Comparison of ENCODE assay signal across 1 cellular context in the genomic region with DNA sequence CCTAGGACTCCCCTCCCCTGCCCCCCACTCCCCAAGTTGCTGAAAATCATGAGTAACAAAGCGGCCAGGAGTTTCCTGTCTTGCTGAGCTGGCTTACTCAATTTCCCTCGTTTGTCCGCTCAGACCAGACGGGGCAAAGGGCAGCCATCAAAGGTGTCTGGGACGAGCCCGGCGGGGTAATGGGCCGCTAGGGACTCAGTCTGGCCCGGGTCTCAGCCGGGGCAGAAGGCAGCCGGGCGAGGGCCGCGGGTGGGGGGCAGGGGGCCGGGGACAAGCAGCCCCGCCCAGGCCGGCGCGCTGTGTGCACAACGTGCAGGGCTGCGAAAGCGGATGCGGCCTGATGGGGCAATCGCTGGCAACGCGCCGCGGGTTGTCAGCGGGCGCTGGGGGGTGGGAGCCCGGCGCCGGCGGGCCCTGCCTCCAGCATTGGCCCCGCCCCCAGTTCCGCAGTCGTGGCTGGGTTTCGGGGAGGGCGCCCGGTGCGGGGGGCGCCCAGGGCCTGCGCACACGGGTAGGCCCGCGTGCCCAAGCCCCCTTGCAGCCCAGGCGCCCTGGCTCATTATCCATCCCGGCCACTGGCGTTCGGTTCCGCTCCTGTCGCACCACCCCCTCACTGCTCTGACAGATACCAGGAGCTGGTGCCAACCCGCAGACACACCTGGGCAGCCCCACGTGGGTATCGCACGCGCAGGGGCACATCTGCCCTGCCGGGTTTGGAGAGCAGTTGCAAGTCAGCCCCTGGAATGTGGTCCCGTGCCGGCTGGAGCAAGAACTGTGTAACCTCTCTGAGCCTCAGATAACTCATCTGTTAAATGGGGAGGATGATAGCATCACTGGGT.
A peak's percentile ranks its signal among the peaks of the same experiment; 100 is the strongest.
TF ChIP-seq lines count a peak whose summit lies in the region.

No MANE protein-coding gene starts in this region.

TF ChIP-seq in K562, 482 proteins besides CTCF, POLR2A, EP300 and RAD21 (continued from another document and continues in another):
- peak in 1 of 2 experiments; percentile 5; a peak in 1 of 4 replicates for TF ChIP-seq SRF (CRISPR knock-in tag; IDR thresholded peaks at IDR 0.05)
- 0 out of 2 replicates have a peak, but pooled peaks have one; percentile 51 for TF ChIP-seq BRD4 (IDR thresholded peaks at IDR 0.05)
- no peak for TF ChIP-seq FOXA1 (IDR thresholded peaks at IDR 0.05; ENCODE audit: borderline replicate concordance)
- TF ChIP-seq MLX (CRISPR knock-in tag; conservative IDR thresholded peaks at IDR 0.05) = no peak
- TF ChIP-seq ZNF431 (CRISPR knock-in tag; IDR thresholded peaks at IDR 0.05) = no peak
- no peak for TF ChIP-seq DLX4 (CRISPR knock-in tag; IDR thresholded peaks at IDR 0.05)
- TF ChIP-seq TEAD4 (IDR thresholded peaks at IDR 0.05; ENCODE audit: low read length) = peak; percentile 67
- no peak for TF ChIP-seq TEAD4 (CRISPR knock-in tag; IDR thresholded peaks at IDR 0.05; ENCODE audit: borderline replicate concordance)
- no peak for TF ChIP-seq ZC3H8 (IDR thresholded peaks at IDR 0.05)
- TF ChIP-seq ZNF274 (IDR thresholded peaks at IDR 0.05; ENCODE audit: borderline replicate concordance, low read depth, low read length) = no peak
- no peak for TF ChIP-seq CEBPB (tag; IDR thresholded peaks at IDR 0.05)
- TF ChIP-seq, protein P1, sequence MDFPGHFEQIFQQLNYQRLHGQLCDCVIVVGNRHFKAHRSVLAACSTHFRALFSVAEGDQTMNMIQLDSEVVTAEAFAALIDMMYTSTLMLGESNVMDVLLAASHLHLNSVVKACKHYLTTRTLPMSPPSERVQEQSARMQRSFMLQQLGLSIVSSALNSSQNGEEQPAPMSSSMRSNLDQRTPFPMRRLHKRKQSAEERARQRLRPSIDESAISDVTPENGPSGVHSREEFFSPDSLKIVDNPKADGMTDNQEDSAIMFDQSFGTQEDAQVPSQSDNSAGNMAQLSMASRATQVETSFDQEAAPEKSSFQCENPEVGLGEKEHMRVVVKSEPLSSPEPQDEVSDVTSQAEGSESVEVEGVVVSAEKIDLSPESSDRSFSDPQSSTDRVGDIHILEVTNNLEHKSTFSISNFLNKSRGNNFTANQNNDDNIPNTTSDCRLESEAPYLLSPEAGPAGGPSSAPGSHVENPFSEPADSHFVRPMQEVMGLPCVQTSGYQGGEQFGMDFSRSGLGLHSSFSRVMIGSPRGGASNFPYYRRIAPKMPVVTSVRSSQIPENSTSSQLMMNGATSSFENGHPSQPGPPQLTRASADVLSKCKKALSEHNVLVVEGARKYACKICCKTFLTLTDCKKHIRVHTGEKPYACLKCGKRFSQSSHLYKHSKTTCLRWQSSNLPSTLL (IDR thresholded peaks at IDR 0.05) = no peak
- peak; percentile 53 to 73; a peak in 3 of 4 replicates for TF ChIP-seq KDM1A (IDR thresholded peaks at IDR 0.05)
- TF ChIP-seq RB1 (IDR thresholded peaks at IDR 0.05; ENCODE audit: low read depth) = no peak; the same call in 1 of the 2 replicates
- 0 out of 2 replicates have a peak, but pooled peaks have one; percentile 39 for TF ChIP-seq RBM15 (IDR thresholded peaks at IDR 0.05; ENCODE audit: insufficient read depth, low read length)
- no peak for TF ChIP-seq ZNF436 (CRISPR knock-in tag; IDR thresholded peaks at IDR 0.05)
- TF ChIP-seq ZBTB17 (CRISPR knock-in tag; IDR thresholded peaks at IDR 0.05) = peak; percentile 80; the same call in 1 of the 2 replicates
- no peak for TF ChIP-seq POLR2AphosphoS5 (IDR thresholded peaks at IDR 0.05; ENCODE audit: control insufficient read depth, insufficient read depth, low read depth, low read length)
- no peak for TF ChIP-seq ZNF778 (CRISPR knock-in tag; IDR thresholded peaks at IDR 0.05)
- TF ChIP-seq CUX1 (CRISPR knock-in tag; IDR thresholded peaks at IDR 0.05) = no peak
- TF ChIP-seq, protein P2, sequence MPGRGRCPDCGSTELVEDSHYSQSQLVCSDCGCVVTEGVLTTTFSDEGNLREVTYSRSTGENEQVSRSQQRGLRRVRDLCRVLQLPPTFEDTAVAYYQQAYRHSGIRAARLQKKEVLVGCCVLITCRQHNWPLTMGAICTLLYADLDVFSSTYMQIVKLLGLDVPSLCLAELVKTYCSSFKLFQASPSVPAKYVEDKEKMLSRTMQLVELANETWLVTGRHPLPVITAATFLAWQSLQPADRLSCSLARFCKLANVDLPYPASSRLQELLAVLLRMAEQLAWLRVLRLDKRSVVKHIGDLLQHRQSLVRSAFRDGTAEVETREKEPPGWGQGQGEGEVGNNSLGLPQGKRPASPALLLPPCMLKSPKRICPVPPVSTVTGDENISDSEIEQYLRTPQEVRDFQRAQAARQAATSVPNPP (IDR thresholded peaks at IDR 0.05; ENCODE audit: borderline replicate concordance, insufficient read depth, insufficient read length) = no peak
- TF ChIP-seq ZNF212 (CRISPR knock-in tag; IDR thresholded peaks at IDR 0.05) = no peak
- TF ChIP-seq REST (CRISPR knock-in tag; IDR thresholded peaks at IDR 0.05; ENCODE audit: low read depth) = peak; percentile 79; the same call in 1 of the 2 replicates
- TF ChIP-seq THAP12 (CRISPR knock-in tag; IDR thresholded peaks at IDR 0.05) = 0 out of 2 replicates have a peak, but pooled peaks have one; percentile 23
- TF ChIP-seq, protein P3, sequence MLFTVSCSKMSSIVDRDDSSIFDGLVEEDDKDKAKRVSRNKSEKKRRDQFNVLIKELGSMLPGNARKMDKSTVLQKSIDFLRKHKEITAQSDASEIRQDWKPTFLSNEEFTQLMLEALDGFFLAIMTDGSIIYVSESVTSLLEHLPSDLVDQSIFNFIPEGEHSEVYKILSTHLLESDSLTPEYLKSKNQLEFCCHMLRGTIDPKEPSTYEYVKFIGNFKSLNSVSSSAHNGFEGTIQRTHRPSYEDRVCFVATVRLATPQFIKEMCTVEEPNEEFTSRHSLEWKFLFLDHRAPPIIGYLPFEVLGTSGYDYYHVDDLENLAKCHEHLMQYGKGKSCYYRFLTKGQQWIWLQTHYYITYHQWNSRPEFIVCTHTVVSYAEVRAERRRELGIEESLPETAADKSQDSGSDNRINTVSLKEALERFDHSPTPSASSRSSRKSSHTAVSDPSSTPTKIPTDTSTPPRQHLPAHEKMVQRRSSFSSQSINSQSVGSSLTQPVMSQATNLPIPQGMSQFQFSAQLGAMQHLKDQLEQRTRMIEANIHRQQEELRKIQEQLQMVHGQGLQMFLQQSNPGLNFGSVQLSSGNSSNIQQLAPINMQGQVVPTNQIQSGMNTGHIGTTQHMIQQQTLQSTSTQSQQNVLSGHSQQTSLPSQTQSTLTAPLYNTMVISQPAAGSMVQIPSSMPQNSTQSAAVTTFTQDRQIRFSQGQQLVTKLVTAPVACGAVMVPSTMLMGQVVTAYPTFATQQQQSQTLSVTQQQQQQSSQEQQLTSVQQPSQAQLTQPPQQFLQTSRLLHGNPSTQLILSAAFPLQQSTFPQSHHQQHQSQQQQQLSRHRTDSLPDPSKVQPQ (CRISPR knock-in tag; IDR thresholded peaks at IDR 0.05; ENCODE audit: borderline replicate concordance) = no peak
- peak; percentile 88 for TF ChIP-seq ZBTB9 (CRISPR knock-in tag; IDR thresholded peaks at IDR 0.05)
- TF ChIP-seq SMARCA5 (IDR thresholded peaks at IDR 0.05) = peak; percentile 92
- TF ChIP-seq CBX3 (IDR thresholded peaks at IDR 0.05; ENCODE audit: borderline replicate concordance in 1 of 2, low read length in 2 of 2) = 0 out of 3 replicates have a peak, but pooled peaks of 1 of the 2 experiments have one; percentile 54
- TF ChIP-seq ZNF41 (CRISPR knock-in tag; conservative IDR thresholded peaks at IDR 0.05) = no peak
- no peak for TF ChIP-seq STAT5B (CRISPR knock-in tag; IDR thresholded peaks at IDR 0.05)
- no peak for TF ChIP-seq ZNF146 (CRISPR knock-in tag; IDR thresholded peaks at IDR 0.05; ENCODE audit: unreplicated experiment)
- TF ChIP-seq MCM5 (IDR thresholded peaks at IDR 0.05; ENCODE audit: low read depth) = no peak
- TF ChIP-seq ZNF184 (CRISPR knock-in tag; IDR thresholded peaks at IDR 0.05) = no peak
- no peak for TF ChIP-seq ZNF253 (CRISPR knock-in tag; conservative IDR thresholded peaks at IDR 0.05)
- TF ChIP-seq NELFE (IDR thresholded peaks at IDR 0.05; ENCODE audit: insufficient read depth, insufficient read length) = no peak
